ENCODE assay signal across 28 cellular contexts in genomic region chr5:181081989-181082388, GRCh38.
"Had no signal": no experiment of that assay in that cellular context is flagged by ENCODE, and none has a peak within 500 bp of the region (broad histone marks: within the 10 kb centered on the region; RNA-seq: fewer than 3 reads in every experiment).

No MANE protein-coding gene starts in this region.

- H3K4me1 ChIP-seq: colonic mucosa, esophagus muscularis mucosa, esophagus squamous epithelium, foreskin keratinocyte, gastrocnemius medialis, gastroesophageal sphincter, heart left ventricle, heart right ventricle had no signal

- FAIRE-seq: colon, endometrium, endothelial cell of umbilical vein, frontal cortex had no signal

- H3K4me3 ChIP-seq: colonic mucosa, coronary artery, dorsolateral prefrontal cortex, esophagus muscularis mucosa, esophagus squamous epithelium, gastrocnemius medialis, gastroesophageal sphincter, heart left ventricle, heart right ventricle, hepatocyte had no signal

- H3K9me3 ChIP-seq: colonic mucosa, gastrocnemius medialis had no signal

- H3K27ac ChIP-seq: colonic mucosa, coronary artery, dorsolateral prefrontal cortex, epithelial cell of prostate, esophagus muscularis mucosa, esophagus squamous epithelium, foreskin keratinocyte, gastrocnemius medialis, gastroesophageal sphincter, heart left ventricle, heart right ventricle, hepatocyte had no signal

- H3K36me3 ChIP-seq: colonic mucosa, esophagus muscularis mucosa, esophagus squamous epithelium, gastrocnemius medialis, gastroesophageal sphincter, heart left ventricle, heart right ventricle had no signal

- DNase-seq: colonic mucosa; cortex of kidney; dermis blood vessel endothelial cell; dorsolateral prefrontal cortex; effector CD4-positive, alpha-beta T cell; effector CD8-positive, alpha-beta T cell; effector memory CD4-positive, alpha-beta T cell; effector memory CD8-positive, alpha-beta T cell; endodermal cell; erythroblast; esophagus squamous epithelium; foreskin fibroblast; foreskin keratinocyte; foreskin melanocyte; gastrocnemius medialis; glutamatergic neuron; head of caudate nucleus; heart left ventricle; heart right ventricle had no signal
